Comparison of ENCODE assay signal across 29 cellular contexts in the genomic region with DNA sequence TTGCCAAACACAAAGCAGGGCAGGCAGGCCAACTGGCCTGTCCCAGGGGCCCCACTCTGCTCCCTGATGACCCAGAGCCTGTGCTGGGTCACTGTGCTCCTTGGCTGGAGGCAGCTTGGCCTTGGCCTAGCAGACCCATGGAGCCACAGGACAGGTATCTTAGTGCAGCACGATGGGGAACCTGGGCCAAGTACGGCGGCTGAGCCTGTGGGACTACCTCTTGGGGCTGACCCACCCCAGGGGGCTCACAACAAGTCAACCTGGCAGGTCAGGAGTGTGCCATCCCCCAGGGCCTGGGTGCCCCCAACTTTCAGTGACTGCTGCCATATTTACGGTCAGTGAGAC. TPM values are rescaled to one million over a fixed set of nuclear protein-coding genes. Genes with fewer than 3 reads are reported as not detected.
"Had no signal": no experiment of that assay in that cellular context is flagged by ENCODE, and none has a peak within 500 bp of the region (broad histone marks: within the 10 kb centered on the region; RNA-seq: fewer than 3 reads in every experiment).

No MANE protein-coding gene starts in this region.

- H3K36me3 ChIP-seq: adrenal gland, breast epithelium, Peyer's patch, SJSA1 had no signal

- H3K27ac ChIP-seq: adrenal gland, breast epithelium, Peyer's patch, RWPE1, SJSA1 had no signal

- H3K4me1 ChIP-seq: breast epithelium, SJSA1 had no signal

- H3K9me3 ChIP-seq: adrenal gland, breast epithelium, Peyer's patch, SJSA1 had no signal

- H3K4me3 ChIP-seq: adrenal gland, breast epithelium, Peyer's patch, SJSA1 had no signal

- H3K27me3 ChIP-seq: adrenal gland, breast epithelium, Peyer's patch had no signal

- DNase-seq: activated CD4-positive, alpha-beta T cell treated with anti-CD3 and anti-CD28 coated beads, Interleukin-2, amount 50 U/mL, for 1 hour; activated CD4-positive, CD25-positive, alpha-beta regulatory T cell treated with anti-CD3 and anti-CD28 coated beads, Interleukin-2, amount 50 U/mL, for 72 hours; activated CD8-positive, alpha-beta memory T cell treated with anti-CD3 and anti-CD28 coated beads, Interleukin-2, amount 50 U/mL, for 48 hours; activated CD8-positive, alpha-beta T cell treated with anti-CD3 and anti-CD28 coated beads, Interleukin-2, amount 10 ng/mL, durations not matched to agents 7 days and 5 days; activated naive CD4-positive, alpha-beta T cell treated with anti-CD3 and anti-CD28 coated beads, Interleukin-2, amount 50 U/mL, for 16 hours; activated naive CD8-positive, alpha-beta T cell treated with anti-CD3 and anti-CD28 coated beads, Interleukin-2, amount 10 ng/mL, durations not matched to agents 7 days and 5 days; activated T-cell treated with anti-CD3 and anti-CD28 coated beads, Interleukin-2, amount 50 U/mL, for 1 hour; adrenal gland; aorta; Karpas-422; MM.1S; NCI-H1105; NCI-H1436; NCI-H1694 treated with DMSO at 0.1 percent for 48 hours; NCI-H2029 treated with DMSO at 0.1 percent for 48 hours; NCI-H345; NCI-H510A; NCI-H526 treated with DMSO at 0.1 percent for 48 hours; NCI-H82; NK-92 treated with Interleukin-12 subunit alpha and Interleukin-12 subunit beta, amount 100 ng/mL, for 24 hours; Peyer's patch; Right ventricle myocardium superior; SW 1271; T-helper 9 cell had no signal

- ATAC-seq: activated CD8-positive, alpha-beta T cell treated with anti-CD3 and anti-CD28 coated beads, Interleukin-2, amount 10 ng/mL, durations not matched to agents 7 days and 5 days; SK-N-SH treated with all-trans-retinoic acid at 6 μM for 48 hours; WTC11 had no signal

RNA-seq across cellular contexts. Expression of gene FGR, which starts 10.1 kb away (rescaled TPM):
- total RNA-seq: SJSA1 had no signal
